In genomic region chr9:72207278-72207677, GRCh38 we compare ENCODE assay signal across 13 cellular contexts. TPM values are rescaled to one million over a fixed set of nuclear protein-coding genes. Genes with fewer than 3 reads are reported as not detected.
A peak's percentile ranks its signal among the peaks of the same experiment; 100 is the strongest.
DNase-seq lines count a peak whose midpoint lies in the region; ATAC-seq and TF ChIP-seq lines count a peak whose summit lies in the region.
"Had no signal": no experiment of that assay in that cellular context is flagged by ENCODE, and none has a peak within 500 bp of the region (broad histone marks: within the 10 kb centered on the region; RNA-seq: fewer than 3 reads in every experiment).

No MANE protein-coding gene starts in this region.

- no TSS peak for BruUV-seq in Calu3 (replicated peaks; lab: Mats Ljungman, UMichigan)

- CTCF ChIA-PET in Calu3 (lab: Charles Lee): no interaction called here

- H3K4me3 Mint-ChIP-seq in Calu3 (ENCODE audit: low read depth, unreplicated experiment): no peak overlapping the region
- H3K4me3 Mint-ChIP-seq in effector memory CD8-positive, alpha-beta T cell: no peak overlapping the region

- no peaks in the 10 kb centered on the region for H3K9me3 Mint-ChIP-seq in Calu3 (ENCODE audit: low read depth, unreplicated experiment)
- no peaks in the 10 kb centered on the region for H3K9me3 Mint-ChIP-seq in effector memory CD8-positive, alpha-beta T cell

- H3K4me1 Mint-ChIP-seq in Calu3 (ENCODE audit: low read depth, unreplicated experiment): peaks cover 10% of the 10 kb centered on the region
- peaks cover 0 to 2% of the 10 kb centered on the region in 2 donors for H3K4me1 Mint-ChIP-seq in effector memory CD8-positive, alpha-beta T cell (ENCODE audit: low read depth in 2 of 2)

- intact Hi-C loops in Calu3 (cut with micrococcal nuclease; ENCODE audit: unreplicated experiment): loop anchor here (10.0 kb wide), 1 partner anchor 618 kb away; no protein-coding TSS in a partner anchor

- H3K27ac Mint-ChIP-seq in Calu3 (ENCODE audit: unreplicated experiment): peak overlapping the region; percentile 6
- H3K27ac Mint-ChIP-seq in effector memory CD8-positive, alpha-beta T cell: no peak overlapping the region

- ATAC-seq in GM19372 (IDR thresholded peaks at IDR 0.05; ENCODE audit: low read depth, unreplicated experiment): peak; percentile 60
- peak; percentile 58 for ATAC-seq in HG02678 (IDR thresholded peaks at IDR 0.05; ENCODE audit: unreplicated experiment)
- peak; percentile 73 for ATAC-seq in HG03460 (IDR thresholded peaks at IDR 0.05; ENCODE audit: unreplicated experiment)
- ATAC-seq in GM21360 (IDR thresholded peaks at IDR 0.05; ENCODE audit: unreplicated experiment): no peak
- ATAC-seq in effector memory CD8-positive, alpha-beta T cell (replicated peaks): no peak
- ATAC-seq: HCT116 had no signal

- peaks cover 13% of the 10 kb centered on the region for H3K36me3 Mint-ChIP-seq in Calu3 (ENCODE audit: insufficient read depth, unreplicated experiment)
- no peaks in the 10 kb centered on the region for H3K36me3 Mint-ChIP-seq in effector memory CD8-positive, alpha-beta T cell (ENCODE audit: insufficient read depth)

- no peaks in the 10 kb centered on the region for H3K27me3 Mint-ChIP-seq in Calu3 (ENCODE audit: unreplicated experiment)
- H3K27me3 Mint-ChIP-seq in effector memory CD8-positive, alpha-beta T cell: peaks cover 30 to 42% of the 10 kb centered on the region in 2 donors

- DNase-seq in Calu3: no peak
- DNase-seq in GM19240 (ENCODE audit: insufficient read length, low spot score): no peak
- no peak for DNase-seq in DMS79 (lab: John Stamatoyannopoulos, UW)
- no peak for DNase-seq in effector memory CD8-positive, alpha-beta T cell
- DNase-seq: activated T-cell treated with anti-CD3 and anti-CD28 coated beads for 4 hours, NCI-H774, WERI-Rb-1 had no signal

- TF ChIP-seq CTCF in Calu3 (IDR thresholded peaks at IDR 0.05; ENCODE audit: unreplicated experiment): no peak

RNA-seq across cellular contexts. Expression of gene GDA, which starts 58.0 kb away (rescaled TPM):
- 21.0 and 24.3 TPM in 2 replicates for total RNA-seq in Calu3 (2022)
- total RNA-seq: esophagus muscularis mucosa had no signal

Comparison
In these comparisons a context has a peak if more than half of its experiments do, and no peak if none do; other contexts are left out.
1. ATAC-seq: peak in GM19372 (single experiment), HG02678 (single experiment) and HG03460 (single experiment); none in GM21360 (single experiment) and effector memory CD8-positive, alpha-beta T cell (single experiment).